ENCODE assay signal across 29 cellular contexts in the genomic region with DNA sequence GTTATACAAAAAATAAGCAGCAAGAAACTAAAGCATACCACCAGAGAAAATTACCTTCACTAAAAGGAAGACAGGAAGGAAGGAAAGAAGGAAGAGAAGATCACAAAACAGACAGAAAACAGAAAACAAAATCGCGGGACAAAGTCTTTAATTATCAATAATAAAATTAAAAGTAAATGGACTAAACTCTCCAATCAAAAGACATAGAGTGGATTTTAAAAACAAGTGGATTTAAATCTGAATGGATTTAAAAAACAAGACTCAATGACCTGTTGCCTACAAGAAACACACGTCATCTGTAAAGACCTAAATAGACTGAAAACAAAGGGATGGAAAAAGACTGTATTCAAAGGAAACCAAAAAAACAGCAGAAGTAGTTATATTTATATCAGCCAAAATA.
"Had no signal": no experiment of that assay in that cellular context is flagged by ENCODE, and none has a peak within 500 bp of the region (broad histone marks: within the 10 kb centered on the region; RNA-seq: fewer than 3 reads in every experiment).

No MANE protein-coding gene starts in this region.

- H3K9me3 ChIP-seq: colonic mucosa, gastrocnemius medialis had no signal

- DNase-seq: colonic mucosa; cortex of kidney; dermis blood vessel endothelial cell; dorsolateral prefrontal cortex; effector CD4-positive, alpha-beta T cell; effector CD8-positive, alpha-beta T cell; effector memory CD4-positive, alpha-beta T cell; effector memory CD8-positive, alpha-beta T cell; endodermal cell; erythroblast; esophagus squamous epithelium; foreskin fibroblast; foreskin keratinocyte; foreskin melanocyte; gastrocnemius medialis; glutamatergic neuron; head of caudate nucleus; heart left ventricle; heart right ventricle had no signal

- H3K36me3 ChIP-seq: colonic mucosa, esophagus muscularis mucosa, esophagus squamous epithelium, gastrocnemius medialis, gastroesophageal sphincter, heart left ventricle, heart right ventricle had no signal

- H3K27me3 ChIP-seq: colonic mucosa, dorsolateral prefrontal cortex, esophagus muscularis mucosa, esophagus squamous epithelium, foreskin keratinocyte, gastrocnemius medialis, gastroesophageal sphincter, heart left ventricle, heart right ventricle, hepatocyte had no signal

- ATAC-seq: effector memory CD8-positive, alpha-beta T cell; esophagus mucosa; foreskin keratinocyte; gastrocnemius medialis; gastroesophageal sphincter; heart left ventricle; heart right ventricle had no signal

- H3K27ac ChIP-seq: colonic mucosa, coronary artery, dorsolateral prefrontal cortex, epithelial cell of prostate, esophagus muscularis mucosa, esophagus squamous epithelium, foreskin keratinocyte, gastrocnemius medialis, gastroesophageal sphincter, heart left ventricle, heart right ventricle, hepatocyte had no signal

- H2AFZ ChIP-seq: hepatocyte had no signal

- FAIRE-seq: colon, endometrium, endothelial cell of umbilical vein, frontal cortex had no signal

- H3K4me2 ChIP-seq: hepatocyte had no signal

- H3K4me1 ChIP-seq: colonic mucosa, esophagus muscularis mucosa, esophagus squamous epithelium, gastrocnemius medialis, gastroesophageal sphincter, heart left ventricle, heart right ventricle had no signal

- H3K4me3 ChIP-seq: colonic mucosa, coronary artery, dorsolateral prefrontal cortex, esophagus muscularis mucosa, esophagus squamous epithelium, gastrocnemius medialis, gastroesophageal sphincter, heart left ventricle, heart right ventricle, hepatocyte had no signal

- H3K79me2 ChIP-seq: hepatocyte had no signal
